In genomic region chr12:6843118-6843902, GRCh38 we compare ENCODE assay signal across 15 cellular contexts. TPM values are rescaled to one million over a fixed set of nuclear protein-coding genes. Genes with fewer than 3 reads are reported as not detected.
DNase-seq lines count a peak whose midpoint lies in the region; ATAC-seq and TF ChIP-seq lines count a peak whose summit lies in the region.
"Had no signal": no experiment of that assay in that cellular context is flagged by ENCODE, and none has a peak within 500 bp of the region (broad histone marks: within the 10 kb centered on the region; RNA-seq: fewer than 3 reads in every experiment).

No MANE protein-coding gene starts in this region.

- WGBS in ovary, 3 donors, result 68 to 72% (median 70%) methylated on average over 16 of the region's 16 CpGs

- H3K4me1 ChIP-seq in mucosa of descending colon (ENCODE audit: low read depth) (no peaks in the 10 kb centered on the region), ovary (ENCODE audit: insufficient read depth) (no peaks in the 10 kb centered on the region)
- H3K4me1 ChIP-seq: gastroesophageal sphincter had no signal

- peaks cover 19% of the 10 kb centered on the region for H3K36me3 Mint-ChIP-seq in activated CD8-positive, alpha-beta T cell treated with anti-CD3 and anti-CD28 coated beads, Interleukin-2, amount 10 ng/mL, durations not matched to agents 7 days and 5 days (ENCODE audit: low read depth)

- TF ChIP-seq EP300 in ovary (IDR thresholded peaks at IDR 0.05), result no peak

- peaks cover 5% of the 10 kb centered on the region for H3K4me1 Mint-ChIP-seq in activated CD8-positive, alpha-beta T cell treated with anti-CD3 and anti-CD28 coated beads, Interleukin-2, amount 10 ng/mL, durations not matched to agents 7 days and 5 days (ENCODE audit: low read depth)

- H3K27ac Mint-ChIP-seq in activated CD8-positive, alpha-beta T cell treated with anti-CD3 and anti-CD28 coated beads, Interleukin-2, amount 10 ng/mL, durations not matched to agents 7 days and 5 days, result no peak overlapping the region
- H3K27ac Mint-ChIP-seq: activated CD4-positive, alpha-beta T cell treated with anti-CD3 and anti-CD28 coated beads, Interleukin-2, amount 10 ng/mL, durations not matched to agents 7 days and 5 days; nephron had no signal

- POLR2A ChIA-PET in activated CD8-positive, alpha-beta T cell treated with anti-CD3 and anti-CD28 coated beads, Interleukin-2, amount 10 ng/mL, durations not matched to agents 7 days and 5 days (lab: Charles Lee), result interaction anchor here (1.1 to 3.3 kb wide), 2 partner anchors 8 to 91 kb away, joined by 4 to 15 read pairs; partner anchors contain the start of genes CDCA3, MLF2 and USP5

- CTCF ChIA-PET in activated CD8-positive, alpha-beta T cell treated with anti-CD3 and anti-CD28 coated beads, Interleukin-2, amount 10 ng/mL, durations not matched to agents 7 days and 5 days (lab: Charles Lee), result interaction anchor here (0.8 to 13.9 kb wide), 5 partner anchors 7 to 90 kb away, joined by 3 to 130 read pairs (median 6); partner anchors contain the start of genes GNB3 and MLF2

- H3K4me3 Mint-ChIP-seq in activated CD8-positive, alpha-beta T cell treated with anti-CD3 and anti-CD28 coated beads, Interleukin-2, amount 10 ng/mL, durations not matched to agents 7 days and 5 days, result no peak overlapping the region
- H3K4me3 Mint-ChIP-seq: activated CD4-positive, alpha-beta T cell treated with anti-CD3 and anti-CD28 coated beads, Interleukin-2, amount 10 ng/mL, durations not matched to agents 7 days and 5 days; nephron had no signal

- no peaks in the 10 kb centered on the region for H3K27me3 Mint-ChIP-seq in activated CD8-positive, alpha-beta T cell treated with anti-CD3 and anti-CD28 coated beads, Interleukin-2, amount 10 ng/mL, durations not matched to agents 7 days and 5 days (ENCODE audit: low read depth)
- H3K27me3 Mint-ChIP-seq: activated CD4-positive, alpha-beta T cell treated with anti-CD3 and anti-CD28 coated beads, Interleukin-2, amount 10 ng/mL, durations not matched to agents 7 days and 5 days had no signal

- TF ChIP-seq CTCF in mucosa of descending colon (IDR thresholded peaks at IDR 0.05), result no peak
- TF ChIP-seq CTCF in ovary (IDR thresholded peaks at IDR 0.05), result no peak

- no peak overlapping the region for H3K27ac ChIP-seq in ovary
- H3K27ac ChIP-seq: gastroesophageal sphincter, KMS-11 had no signal

- ATAC-seq in GM18505 (IDR thresholded peaks at IDR 0.05; ENCODE audit: unreplicated experiment) (no peak), mucosa of descending colon (peak; percentile 42)
- peak; percentile 32 for ATAC-seq in activated CD8-positive, alpha-beta T cell treated with anti-CD3 and anti-CD28 coated beads, Interleukin-2, amount 10 ng/mL, durations not matched to agents 7 days and 5 days
- ATAC-seq: gastroesophageal sphincter had no signal

- H3K36me3 ChIP-seq in mucosa of descending colon (ENCODE audit: low read depth), result no peaks in the 10 kb centered on the region
- no peaks in the 10 kb centered on the region for H3K36me3 ChIP-seq in ovary

- intact Hi-C loops in mucosa of descending colon (cut with DNase I, micrococcal nuclease) (no loop called here), ovary (cut with DNase I) (no loop called here)

- no peak overlapping the region for H3K4me3 ChIP-seq in mucosa of descending colon
- no peak overlapping the region for H3K4me3 ChIP-seq in ovary
- H3K4me3 ChIP-seq: gastroesophageal sphincter had no signal

- DNase-seq in NCI-H82 treated with DMSO at 0.1 percent for 48 hours (lab: John Stamatoyannopoulos, UW; ENCODE audit: unreplicated experiment), result peak; percentile 15
- DNase-seq in activated CD8-positive, alpha-beta T cell treated with anti-CD3 and anti-CD28 coated beads, Interleukin-2, amount 10 ng/mL, durations not matched to agents 7 days and 5 days, result no peak
- DNase-seq in mucosa of descending colon, result no peak
- DNase-seq in NCI-H1417 treated with DMSO at 0.1 percent for 48 hours (lab: John Stamatoyannopoulos, UW), result no peak
- no peak for DNase-seq in ovary
- DNase-seq in GM19238 (ENCODE audit: insufficient read length, low spot score), result no peak
- DNase-seq in stimulated activated CD8-positive, alpha-beta memory T cell treated with anti-CD3 and anti-CD28 coated beads, Interleukin-4, amount 100 ng/mL, for 48 hours, result no peak
- DNase-seq: activated CD4-positive, alpha-beta T cell treated with anti-CD3 and anti-CD28 coated beads, Interleukin-2, amount 10 ng/mL, durations not matched to agents 7 days and 5 days; activated effector memory CD4-positive, alpha-beta T cell treated with Interleukin-2 at 50 U/mL for 16 hours; NCI-H2081 treated with DMSO at 0.1 percent for 48 hours; NK-92 treated with Interleukin-12 subunit alpha and Interleukin-12 subunit beta, amount 100 ng/mL, for 24 hours had no signal

- TF ChIP-seq POLR2A in GM18505 (IDR thresholded peaks at IDR 0.05; ENCODE audit: borderline replicate concordance, extremely low read depth, insufficient read depth, insufficient read length), result peak; percentile 17
- no peak for TF ChIP-seq POLR2A in ovary (IDR thresholded peaks at IDR 0.05)

- no peaks in the 10 kb centered on the region for H3K27me3 ChIP-seq in ovary
- H3K27me3 ChIP-seq: gastroesophageal sphincter had no signal

- H3K9me3 Mint-ChIP-seq in activated CD8-positive, alpha-beta T cell treated with anti-CD3 and anti-CD28 coated beads, Interleukin-2, amount 10 ng/mL, durations not matched to agents 7 days and 5 days (ENCODE audit: insufficient read depth), result no peaks in the 10 kb centered on the region
- H3K9me3 Mint-ChIP-seq: activated CD4-positive, alpha-beta T cell treated with anti-CD3 and anti-CD28 coated beads, Interleukin-2, amount 10 ng/mL, durations not matched to agents 7 days and 5 days; nephron had no signal

- H3K9me3 ChIP-seq in mucosa of descending colon (no peaks in the 10 kb centered on the region), ovary (no peaks in the 10 kb centered on the region)
- H3K9me3 ChIP-seq: gastroesophageal sphincter had no signal

RNA-seq across cellular contexts. Expression of gene GNB3, which starts 2.6 kb away (rescaled TPM):
- under 1 TPM in 1 of 2 experiments, not detected in 1; 0.08 TPM for total RNA-seq in activated CD8-positive, alpha-beta T cell treated with anti-CD3 and anti-CD28 coated beads, Interleukin-2, amount 10 ng/mL, durations not matched to agents 7 days and 5 days
- 1 to 10 TPM in 1 of 3 donors, under 1 TPM in 2; 0.38 to 5.3 (median 0.96) TPM for total RNA-seq in mucosa of descending colon
- 10 to 100 TPM in 5 of 7 donors, 1 to 10 TPM in 1, under 1 TPM in 1; 0.34 to 15.0 (median 11.0) TPM for total RNA-seq in ovary
- polyA plus RNA-seq in ovary, result 1 to 10 TPM; 1.8 to 7.8 TPM
- total RNA-seq: activated CD4-positive, alpha-beta T cell treated with anti-CD3 and anti-CD28 coated beads, Interleukin-2, amount 10 ng/mL, durations not matched to agents 7 days and 5 days had no signal

RNA-seq across cellular contexts. Expression of gene CDCA3, which starts 7.8 kb away (rescaled TPM):
- 100 to 1,000 TPM; 103 to 115 TPM for total RNA-seq in activated CD8-positive, alpha-beta T cell treated with anti-CD3 and anti-CD28 coated beads, Interleukin-2, amount 10 ng/mL, durations not matched to agents 7 days and 5 days
- total RNA-seq in mucosa of descending colon (10 to 100 TPM in 1 of 3 donors, 1 to 10 TPM in 2; 2.8 to 15.3 (median 5.2) TPM), ovary (1 to 10 TPM in 2 of 7 donors, under 1 TPM in 5; 0.18 to 1.6 (median 0.74) TPM)
- 1 to 10 TPM in 1 of 2 donors, under 1 TPM in 1; 0.68 to 1.6 TPM for polyA plus RNA-seq in ovary

RNA-seq across cellular contexts. Expression of gene USP5, which starts 8.6 kb away (rescaled TPM):
- 100 to 1,000 TPM; 105 to 108 TPM for total RNA-seq in activated CD8-positive, alpha-beta T cell treated with anti-CD3 and anti-CD28 coated beads, Interleukin-2, amount 10 ng/mL, durations not matched to agents 7 days and 5 days
- total RNA-seq in mucosa of descending colon, result 10 to 100 TPM; 65.9 to 80.7 (median 79.7) TPM
- 10 to 100 TPM; 13.9 to 84.3 (median 63.0) TPM for total RNA-seq in ovary
- 10 to 100 TPM; 23.7 to 30.1 TPM for polyA plus RNA-seq in ovary

RNA-seq across cellular contexts. Expression of gene P3H3, which starts 15.1 kb away (rescaled TPM):
- under 1 TPM in 1 of 2 experiments, not detected in 1; 0.26 TPM for total RNA-seq in activated CD8-positive, alpha-beta T cell treated with anti-CD3 and anti-CD28 coated beads, Interleukin-2, amount 10 ng/mL, durations not matched to agents 7 days and 5 days
- total RNA-seq in mucosa of descending colon (10 to 100 TPM in 1 of 3 donors, 1 to 10 TPM in 2; 1.6 to 24.2 (median 5.2) TPM), ovary (10 to 100 TPM; 24.0 to 92.3 (median 70.2) TPM)
- polyA plus RNA-seq in ovary, result 10 to 100 TPM in 1 of 2 donors, 1 to 10 TPM in 1; 4.7 to 48.8 TPM

RNA-seq across cellular contexts. Expression of gene GPR162, which starts 21.7 kb away (rescaled TPM):
- total RNA-seq in activated CD8-positive, alpha-beta T cell treated with anti-CD3 and anti-CD28 coated beads, Interleukin-2, amount 10 ng/mL, durations not matched to agents 7 days and 5 days, result under 1 TPM; 0.13 to 0.34 TPM
- total RNA-seq in mucosa of descending colon (10 to 100 TPM in 1 of 3 donors, 1 to 10 TPM in 2; 1.7 to 18.6 (median 3.1) TPM), ovary (10 to 100 TPM in 2 of 7 donors, 1 to 10 TPM in 4, under 1 TPM in 1; 0.60 to 12.0 (median 7.6) TPM)
- polyA plus RNA-seq in ovary, result 1 to 10 TPM; 1.2 to 9.0 TPM

Comparison
In these comparisons a context has a peak if more than half of its experiments do, and no peak if none do; other contexts are left out.
1. RNA of gene CDCA3, which starts 7.8 kb away (total RNA-seq): 103 to 115 TPM in activated CD8-positive, alpha-beta T cell treated with anti-CD3 and anti-CD28 coated beads, Interleukin-2, amount 10 ng/mL, durations not matched to agents 7 days and 5 days; 2.8 to 15.3 TPM in mucosa of descending colon and 0.18 to 1.6 TPM in ovary; every median in the first group is over 4 times any median in the second.